ENCODE assay signal across 1 cellular context in the genomic region with DNA sequence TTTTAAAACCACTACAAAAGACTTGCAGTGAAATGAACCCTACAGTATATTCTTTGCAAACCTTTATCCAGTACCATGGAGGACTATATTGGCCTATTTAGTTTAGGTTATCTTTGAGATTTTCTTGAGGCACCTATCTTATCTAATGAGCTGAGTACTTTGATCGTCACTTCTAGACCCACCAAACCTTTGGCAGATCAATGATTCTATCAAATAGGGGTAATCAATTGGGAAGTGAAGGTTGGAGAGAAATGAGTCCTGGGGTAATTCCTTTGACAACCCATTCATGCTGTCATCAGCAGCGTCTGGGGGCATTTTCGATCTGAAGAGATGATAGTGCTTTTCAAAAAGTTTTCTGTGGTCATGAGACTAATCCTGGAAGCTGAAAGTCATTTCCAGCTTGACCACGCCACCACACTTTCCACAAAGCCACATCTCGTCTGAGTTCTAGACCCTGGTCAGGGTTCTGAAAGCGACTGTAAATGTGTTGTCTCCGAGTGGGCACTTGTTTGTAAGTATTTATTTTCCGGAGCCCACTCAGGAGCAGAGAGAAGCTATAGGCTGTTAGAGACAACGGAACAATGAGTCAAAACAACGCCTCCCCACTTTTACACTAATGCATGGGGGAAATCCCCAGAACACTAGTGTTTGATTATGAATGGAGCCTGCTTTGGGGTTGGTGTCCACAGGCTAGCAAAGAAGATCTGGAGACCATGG.
TF ChIP-seq lines count a peak whose summit lies in the region.

No MANE protein-coding gene starts in this region.

TF ChIP-seq in WTC11, 78 proteins besides CTCF, POLR2A, EP300 and RAD21 (continued from another document):
- TF ChIP-seq, protein P1, sequence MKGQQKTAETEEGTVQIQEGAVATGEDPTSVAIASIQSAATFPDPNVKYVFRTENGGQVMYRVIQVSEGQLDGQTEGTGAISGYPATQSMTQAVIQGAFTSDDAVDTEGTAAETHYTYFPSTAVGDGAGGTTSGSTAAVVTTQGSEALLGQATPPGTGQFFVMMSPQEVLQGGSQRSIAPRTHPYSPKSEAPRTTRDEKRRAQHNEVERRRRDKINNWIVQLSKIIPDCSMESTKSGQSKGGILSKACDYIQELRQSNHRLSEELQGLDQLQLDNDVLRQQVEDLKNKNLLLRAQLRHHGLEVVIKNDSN (CRISPR knock-in tag; IDR thresholded peaks at IDR 0.05): no peak
- TF ChIP-seq NR1H2 (CRISPR knock-in tag; IDR thresholded peaks at IDR 0.05) (no peak), ETV6 (CRISPR knock-in tag; IDR thresholded peaks at IDR 0.05) (no peak), TEAD1 (CRISPR knock-in tag; IDR thresholded peaks at IDR 0.05) (no peak)
